ENCODE assay signal across 1 cellular context in genomic region chr17:19659366-19660177, GRCh38.
TF ChIP-seq lines count a peak whose summit lies in the region.

No MANE protein-coding gene starts in this region.

TF ChIP-seq in K562, 482 proteins besides CTCF, POLR2A, EP300 and RAD21:
- TF ChIP-seq CHCHD3 (CRISPR knock-in tag; IDR thresholded peaks at IDR 0.05), result no peak
- TF ChIP-seq, protein P1, sequence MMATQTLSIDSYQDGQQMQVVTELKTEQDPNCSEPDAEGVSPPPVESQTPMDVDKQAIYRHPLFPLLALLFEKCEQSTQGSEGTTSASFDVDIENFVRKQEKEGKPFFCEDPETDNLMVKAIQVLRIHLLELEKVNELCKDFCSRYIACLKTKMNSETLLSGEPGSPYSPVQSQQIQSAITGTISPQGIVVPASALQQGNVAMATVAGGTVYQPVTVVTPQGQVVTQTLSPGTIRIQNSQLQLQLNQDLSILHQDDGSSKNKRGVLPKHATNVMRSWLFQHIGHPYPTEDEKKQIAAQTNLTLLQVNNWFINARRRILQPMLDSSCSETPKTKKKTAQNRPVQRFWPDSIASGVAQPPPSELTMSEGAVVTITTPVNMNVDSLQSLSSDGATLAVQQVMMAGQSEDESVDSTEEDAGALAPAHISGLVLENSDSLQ (IDR thresholded peaks at IDR 0.05), result 0 out of 2 replicates have a peak, but pooled peaks have one; percentile 10
- TF ChIP-seq ATF3 (IDR thresholded peaks at IDR 0.05), result peak; percentile 51
- no peak for TF ChIP-seq ATF3 (CRISPR knock-in tag; conservative IDR thresholded peaks at IDR 0.05)
- no peak for TF ChIP-seq CEBPG (CRISPR knock-in tag; IDR thresholded peaks at IDR 0.05)
- TF ChIP-seq CEBPG (tag; conservative IDR thresholded peaks at IDR 0.05 in 1 of 2, IDR thresholded peaks at IDR 0.05 in 1 of 2), result 0 out of 4 replicates have a peak, but pooled peaks of 1 of the 2 experiments have one; percentile 14
- TF ChIP-seq, protein P2, sequence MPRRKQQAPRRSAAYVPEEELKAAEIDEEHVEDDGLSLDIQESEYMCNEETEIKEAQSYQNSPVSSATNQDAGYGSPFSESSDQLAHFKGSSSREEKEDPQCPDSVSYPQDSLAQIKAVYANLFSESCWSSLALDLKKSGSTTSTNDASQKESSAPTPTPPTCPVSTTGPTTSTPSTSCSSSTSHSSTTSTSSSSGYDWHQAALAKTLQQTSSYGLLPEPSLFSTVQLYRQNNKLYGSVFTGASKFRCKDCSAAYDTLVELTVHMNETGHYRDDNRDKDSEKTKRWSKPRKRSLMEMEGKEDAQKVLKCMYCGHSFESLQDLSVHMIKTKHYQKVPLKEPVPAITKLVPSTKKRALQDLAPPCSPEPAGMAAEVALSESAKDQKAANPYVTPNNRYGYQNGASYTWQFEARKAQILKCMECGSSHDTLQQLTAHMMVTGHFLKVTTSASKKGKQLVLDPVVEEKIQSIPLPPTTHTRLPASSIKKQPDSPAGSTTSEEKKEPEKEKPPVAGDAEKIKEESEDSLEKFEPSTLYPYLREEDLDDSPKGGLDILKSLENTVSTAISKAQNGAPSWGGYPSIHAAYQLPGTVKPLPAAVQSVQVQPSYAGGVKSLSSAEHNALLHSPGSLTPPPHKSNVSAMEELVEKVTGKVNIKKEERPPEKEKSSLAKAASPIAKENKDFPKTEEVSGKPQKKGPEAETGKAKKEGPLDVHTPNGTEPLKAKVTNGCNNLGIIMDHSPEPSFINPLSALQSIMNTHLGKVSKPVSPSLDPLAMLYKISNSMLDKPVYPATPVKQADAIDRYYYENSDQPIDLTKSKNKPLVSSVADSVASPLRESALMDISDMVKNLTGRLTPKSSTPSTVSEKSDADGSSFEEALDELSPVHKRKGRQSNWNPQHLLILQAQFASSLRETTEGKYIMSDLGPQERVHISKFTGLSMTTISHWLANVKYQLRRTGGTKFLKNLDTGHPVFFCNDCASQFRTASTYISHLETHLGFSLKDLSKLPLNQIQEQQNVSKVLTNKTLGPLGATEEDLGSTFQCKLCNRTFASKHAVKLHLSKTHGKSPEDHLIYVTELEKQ (CRISPR knock-in tag; IDR thresholded peaks at IDR 0.05), result no peak
